ENCODE assay signal across 1 cellular context in the genomic region with DNA sequence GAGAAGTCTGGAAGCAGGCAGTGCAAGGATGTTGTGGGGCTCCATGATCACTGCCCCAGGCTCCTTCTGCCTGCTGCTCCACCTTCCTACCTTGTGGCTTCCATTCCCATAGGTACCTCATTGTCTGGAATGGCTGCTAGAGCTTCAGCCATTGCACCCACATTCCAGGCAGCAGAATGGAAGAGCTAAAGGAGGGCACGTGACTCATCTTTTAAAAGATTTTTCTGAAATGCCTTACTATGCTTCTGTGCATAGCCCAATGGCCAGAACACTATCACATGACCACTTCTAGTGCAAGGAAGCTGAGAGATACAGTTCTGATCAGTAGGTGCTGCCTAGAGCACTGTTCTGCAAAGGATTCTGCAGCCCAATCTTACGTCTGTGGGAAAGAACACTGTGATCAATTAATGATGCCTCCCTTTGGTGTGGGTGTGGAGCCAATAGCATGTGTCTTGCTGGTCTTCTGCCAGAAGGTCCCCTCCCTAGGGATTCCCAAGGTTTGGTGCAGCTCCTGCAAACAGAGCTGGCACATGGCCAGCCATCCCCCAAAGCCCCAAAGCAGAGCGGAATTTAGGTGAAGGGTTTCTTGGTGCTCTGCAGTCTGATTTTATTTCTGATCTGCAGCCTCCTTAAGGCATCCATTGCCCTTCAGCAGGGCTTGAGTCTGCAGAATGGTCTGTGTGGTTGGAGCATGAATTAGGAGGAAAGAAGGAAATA.
TF ChIP-seq lines count a peak whose summit lies in the region.

No MANE protein-coding gene starts in this region.

TF ChIP-seq in A549, 52 proteins besides CTCF, POLR2A, EP300 and RAD21:
- TF ChIP-seq, protein P1, sequence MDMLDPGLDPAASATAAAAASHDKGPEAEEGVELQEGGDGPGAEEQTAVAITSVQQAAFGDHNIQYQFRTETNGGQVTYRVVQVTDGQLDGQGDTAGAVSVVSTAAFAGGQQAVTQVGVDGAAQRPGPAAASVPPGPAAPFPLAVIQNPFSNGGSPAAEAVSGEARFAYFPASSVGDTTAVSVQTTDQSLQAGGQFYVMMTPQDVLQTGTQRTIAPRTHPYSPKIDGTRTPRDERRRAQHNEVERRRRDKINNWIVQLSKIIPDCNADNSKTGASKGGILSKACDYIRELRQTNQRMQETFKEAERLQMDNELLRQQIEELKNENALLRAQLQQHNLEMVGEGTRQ (IDR thresholded peaks at IDR 0.05), result peak; percentile 45; the same call in 1 of the 2 replicates
- TF ChIP-seq RNF2 (IDR thresholded peaks at IDR 0.05; ENCODE audit: borderline replicate concordance, low read depth), result no peak
